ENCODE assay signal across 1 cellular context in the genomic region with DNA sequence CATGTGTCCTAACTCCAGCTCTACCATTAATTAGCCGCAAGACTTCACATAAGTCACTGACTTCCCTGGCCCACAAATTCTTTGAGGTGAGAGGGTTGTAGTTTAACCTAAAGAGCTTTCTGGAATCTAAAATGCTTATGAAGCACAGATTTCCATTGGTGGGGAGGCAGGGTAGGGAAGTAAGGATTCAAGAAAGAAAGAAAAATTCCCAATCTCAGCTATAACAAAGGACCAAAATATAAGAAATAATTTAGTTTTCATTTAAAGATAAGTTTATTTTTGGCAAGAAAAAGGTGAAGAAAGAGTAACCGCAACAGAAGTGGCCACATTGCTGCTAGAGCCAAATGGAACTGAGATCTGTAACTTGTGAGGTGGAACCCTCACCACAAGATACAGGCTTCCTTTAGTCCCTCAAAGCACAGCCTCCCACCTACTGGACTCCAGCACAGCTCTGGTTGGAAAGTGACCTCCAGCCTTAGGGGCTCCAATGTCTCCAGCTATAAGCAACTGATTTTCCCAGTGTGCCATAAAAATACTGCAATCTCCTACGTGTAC.
TF ChIP-seq lines count a peak whose summit lies in the region.

No MANE protein-coding gene starts in this region.

TF ChIP-seq in HepG2, 621 proteins besides CTCF, POLR2A, EP300 and RAD21:
- TF ChIP-seq TSC22D2 (CRISPR knock-in tag; IDR thresholded peaks at IDR 0.05; ENCODE audit: borderline replicate concordance), result no peak
- TF ChIP-seq ZNF652 (CRISPR knock-in tag; IDR thresholded peaks at IDR 0.05; ENCODE audit: borderline replicate concordance, low read depth), result no peak
- TF ChIP-seq, protein P1, sequence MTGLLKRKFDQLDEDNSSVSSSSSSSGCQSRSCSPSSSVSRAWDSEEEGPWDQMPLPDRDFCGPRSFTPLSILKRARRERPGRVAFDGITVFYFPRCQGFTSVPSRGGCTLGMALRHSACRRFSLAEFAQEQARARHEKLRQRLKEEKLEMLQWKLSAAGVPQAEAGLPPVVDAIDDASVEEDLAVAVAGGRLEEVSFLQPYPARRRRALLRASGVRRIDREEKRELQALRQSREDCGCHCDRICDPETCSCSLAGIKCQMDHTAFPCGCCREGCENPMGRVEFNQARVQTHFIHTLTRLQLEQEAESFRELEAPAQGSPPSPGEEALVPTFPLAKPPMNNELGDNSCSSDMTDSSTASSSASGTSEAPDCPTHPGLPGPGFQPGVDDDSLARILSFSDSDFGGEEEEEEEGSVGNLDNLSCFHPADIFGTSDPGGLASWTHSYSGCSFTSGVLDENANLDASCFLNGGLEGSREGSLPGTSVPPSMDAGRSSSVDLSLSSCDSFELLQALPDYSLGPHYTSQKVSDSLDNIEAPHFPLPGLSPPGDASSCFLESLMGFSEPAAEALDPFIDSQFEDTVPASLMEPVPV (CRISPR knock-in tag; IDR thresholded peaks at IDR 0.05), result no peak
- TF ChIP-seq, protein P2, sequence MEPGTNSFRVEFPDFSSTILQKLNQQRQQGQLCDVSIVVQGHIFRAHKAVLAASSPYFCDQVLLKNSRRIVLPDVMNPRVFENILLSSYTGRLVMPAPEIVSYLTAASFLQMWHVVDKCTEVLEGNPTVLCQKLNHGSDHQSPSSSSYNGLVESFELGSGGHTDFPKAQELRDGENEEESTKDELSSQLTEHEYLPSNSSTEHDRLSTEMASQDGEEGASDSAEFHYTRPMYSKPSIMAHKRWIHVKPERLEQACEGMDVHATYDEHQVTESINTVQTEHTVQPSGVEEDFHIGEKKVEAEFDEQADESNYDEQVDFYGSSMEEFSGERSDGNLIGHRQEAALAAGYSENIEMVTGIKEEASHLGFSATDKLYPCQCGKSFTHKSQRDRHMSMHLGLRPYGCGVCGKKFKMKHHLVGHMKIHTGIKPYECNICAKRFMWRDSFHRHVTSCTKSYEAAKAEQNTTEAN (CRISPR knock-in tag; conservative IDR thresholded peaks at IDR 0.05), result no peak
- TF ChIP-seq, protein P3, sequence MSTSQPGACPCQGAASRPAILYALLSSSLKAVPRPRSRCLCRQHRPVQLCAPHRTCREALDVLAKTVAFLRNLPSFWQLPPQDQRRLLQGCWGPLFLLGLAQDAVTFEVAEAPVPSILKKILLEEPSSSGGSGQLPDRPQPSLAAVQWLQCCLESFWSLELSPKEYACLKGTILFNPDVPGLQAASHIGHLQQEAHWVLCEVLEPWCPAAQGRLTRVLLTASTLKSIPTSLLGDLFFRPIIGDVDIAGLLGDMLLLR (CRISPR knock-in tag; IDR thresholded peaks at IDR 0.05), result no peak
- no peak for TF ChIP-seq RARA (CRISPR knock-in tag; IDR thresholded peaks at IDR 0.05)
- TF ChIP-seq FOSL2 (CRISPR knock-in tag; IDR thresholded peaks at IDR 0.05), result no peak
- TF ChIP-seq ZKSCAN8 (CRISPR knock-in tag; IDR thresholded peaks at IDR 0.05; ENCODE audit: borderline replicate concordance), result no peak
- TF ChIP-seq, protein P4, sequence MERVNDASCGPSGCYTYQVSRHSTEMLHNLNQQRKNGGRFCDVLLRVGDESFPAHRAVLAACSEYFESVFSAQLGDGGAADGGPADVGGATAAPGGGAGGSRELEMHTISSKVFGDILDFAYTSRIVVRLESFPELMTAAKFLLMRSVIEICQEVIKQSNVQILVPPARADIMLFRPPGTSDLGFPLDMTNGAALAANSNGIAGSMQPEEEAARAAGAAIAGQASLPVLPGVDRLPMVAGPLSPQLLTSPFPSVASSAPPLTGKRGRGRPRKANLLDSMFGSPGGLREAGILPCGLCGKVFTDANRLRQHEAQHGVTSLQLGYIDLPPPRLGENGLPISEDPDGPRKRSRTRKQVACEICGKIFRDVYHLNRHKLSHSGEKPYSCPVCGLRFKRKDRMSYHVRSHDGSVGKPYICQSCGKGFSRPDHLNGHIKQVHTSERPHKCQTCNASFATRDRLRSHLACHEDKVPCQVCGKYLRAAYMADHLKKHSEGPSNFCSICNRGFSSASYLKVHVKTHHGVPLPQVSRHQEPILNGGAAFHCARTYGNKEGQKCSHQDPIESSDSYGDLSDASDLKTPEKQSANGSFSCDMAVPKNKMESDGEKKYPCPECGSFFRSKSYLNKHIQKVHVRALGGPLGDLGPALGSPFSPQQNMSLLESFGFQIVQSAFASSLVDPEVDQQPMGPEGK (CRISPR knock-in tag; IDR thresholded peaks at IDR 0.05), result no peak
- no peak for TF ChIP-seq REPIN1 (CRISPR knock-in tag; IDR thresholded peaks at IDR 0.05; ENCODE audit: borderline replicate concordance, low read depth)
- no peak for TF ChIP-seq ZNF383 (CRISPR knock-in tag; IDR thresholded peaks at IDR 0.05; ENCODE audit: borderline replicate concordance)
- TF ChIP-seq ZNF546 (CRISPR knock-in tag; conservative IDR thresholded peaks at IDR 0.05), result no peak
- TF ChIP-seq, protein P5, sequence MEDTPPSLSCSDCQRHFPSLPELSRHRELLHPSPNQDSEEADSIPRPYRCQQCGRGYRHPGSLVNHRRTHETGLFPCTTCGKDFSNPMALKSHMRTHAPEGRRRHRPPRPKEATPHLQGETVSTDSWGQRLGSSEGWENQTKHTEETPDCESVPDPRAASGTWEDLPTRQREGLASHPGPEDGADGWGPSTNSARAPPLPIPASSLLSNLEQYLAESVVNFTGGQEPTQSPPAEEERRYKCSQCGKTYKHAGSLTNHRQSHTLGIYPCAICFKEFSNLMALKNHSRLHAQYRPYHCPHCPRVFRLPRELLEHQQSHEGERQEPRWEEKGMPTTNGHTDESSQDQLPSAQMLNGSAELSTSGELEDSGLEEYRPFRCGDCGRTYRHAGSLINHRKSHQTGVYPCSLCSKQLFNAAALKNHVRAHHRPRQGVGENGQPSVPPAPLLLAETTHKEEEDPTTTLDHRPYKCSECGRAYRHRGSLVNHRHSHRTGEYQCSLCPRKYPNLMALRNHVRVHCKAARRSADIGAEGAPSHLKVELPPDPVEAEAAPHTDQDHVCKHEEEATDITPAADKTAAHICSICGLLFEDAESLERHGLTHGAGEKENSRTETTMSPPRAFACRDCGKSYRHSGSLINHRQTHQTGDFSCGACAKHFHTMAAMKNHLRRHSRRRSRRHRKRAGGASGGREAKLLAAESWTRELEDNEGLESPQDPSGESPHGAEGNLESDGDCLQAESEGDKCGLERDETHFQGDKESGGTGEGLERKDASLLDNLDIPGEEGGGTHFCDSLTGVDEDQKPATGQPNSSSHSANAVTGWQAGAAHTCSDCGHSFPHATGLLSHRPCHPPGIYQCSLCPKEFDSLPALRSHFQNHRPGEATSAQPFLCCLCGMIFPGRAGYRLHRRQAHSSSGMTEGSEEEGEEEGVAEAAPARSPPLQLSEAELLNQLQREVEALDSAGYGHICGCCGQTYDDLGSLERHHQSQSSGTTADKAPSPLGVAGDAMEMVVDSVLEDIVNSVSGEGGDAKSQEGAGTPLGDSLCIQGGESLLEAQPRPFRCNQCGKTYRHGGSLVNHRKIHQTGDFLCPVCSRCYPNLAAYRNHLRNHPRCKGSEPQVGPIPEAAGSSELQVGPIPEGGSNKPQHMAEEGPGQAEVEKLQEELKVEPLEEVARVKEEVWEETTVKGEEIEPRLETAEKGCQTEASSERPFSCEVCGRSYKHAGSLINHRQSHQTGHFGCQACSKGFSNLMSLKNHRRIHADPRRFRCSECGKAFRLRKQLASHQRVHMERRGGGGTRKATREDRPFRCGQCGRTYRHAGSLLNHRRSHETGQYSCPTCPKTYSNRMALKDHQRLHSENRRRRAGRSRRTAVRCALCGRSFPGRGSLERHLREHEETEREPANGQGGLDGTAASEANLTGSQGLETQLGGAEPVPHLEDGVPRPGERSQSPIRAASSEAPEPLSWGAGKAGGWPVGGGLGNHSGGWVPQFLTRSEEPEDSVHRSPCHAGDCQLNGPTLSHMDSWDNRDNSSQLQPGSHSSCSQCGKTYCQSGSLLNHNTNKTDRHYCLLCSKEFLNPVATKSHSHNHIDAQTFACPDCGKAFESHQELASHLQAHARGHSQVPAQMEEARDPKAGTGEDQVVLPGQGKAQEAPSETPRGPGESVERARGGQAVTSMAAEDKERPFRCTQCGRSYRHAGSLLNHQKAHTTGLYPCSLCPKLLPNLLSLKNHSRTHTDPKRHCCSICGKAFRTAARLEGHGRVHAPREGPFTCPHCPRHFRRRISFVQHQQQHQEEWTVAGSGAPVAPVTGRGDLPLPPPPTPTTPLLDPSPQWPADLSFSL (CRISPR knock-in tag; IDR thresholded peaks at IDR 0.05), result no peak
